9 cellular contexts compared by ENCODE assay signal in genomic region chr11:128653828-128654231, GRCh38. TPM values are rescaled to one million over a fixed set of nuclear protein-coding genes. Genes with fewer than 3 reads are reported as not detected.
DNase-seq lines count a peak whose midpoint lies in the region; ATAC-seq, FAIRE-seq and TF ChIP-seq lines count a peak whose summit lies in the region.
"Had no signal": no experiment of that assay in that cellular context is flagged by ENCODE, and none has a peak within 500 bp of the region (broad histone marks: within the 10 kb centered on the region; RNA-seq: fewer than 3 reads in every experiment).

No MANE protein-coding gene starts in this region.

- H3K27me3 ChIP-seq in GM12878 (replicated peaks in 1 of 2; ENCODE audit: control insufficient read depth in 2 of 2, insufficient read depth in 2 of 2, low read length in 1 of 2) = peaks cover 0 to 6% of the 10 kb centered on the region in 2 experiments; a peak in 1 of 4 replicates
- H3K27me3 ChIP-seq in HAP-1 (ENCODE audit: low read depth) = peaks cover 9% of the 10 kb centered on the region

- RAD21 ChIA-PET in GM12878 (lab: Charles Lee; ENCODE audit: unreplicated experiment) = interaction anchor here (1.1 kb wide), 1 partner anchor 100 kb away, joined by 3 read pairs; no protein-coding TSS in a partner anchor

- H3K4me1 ChIP-seq in GM12878 (ENCODE audit: control insufficient read depth, insufficient read depth, low read length) (no peaks in the 10 kb centered on the region), HAP-1 (no peaks in the 10 kb centered on the region)

- in situ Hi-C loops in GM12878 (cut with MboI) = no loop called here
- in situ Hi-C loops in HAP-1 (cut with MboI; ENCODE audit: low sequenced_read_pairs) = no loop called here

- H3K36me3 ChIP-seq in GM12878 (ENCODE audit: control insufficient read depth in 2 of 2, insufficient read depth in 2 of 2, low read length in 1 of 2) = no peaks in the 10 kb centered on the region
- no peaks in the 10 kb centered on the region for H3K36me3 ChIP-seq in HAP-1 (replicated peaks)

- H3K27ac ChIP-seq in GM12878 (ENCODE audit: control insufficient read depth, insufficient read depth) = no peak overlapping the region

- no TSS peak for BruUV-seq in GM12878 (replicated peaks; lab: Mats Ljungman, UMichigan)

- FAIRE-seq in GM12892 (lab: Jason Lieb, UNC) (peak; percentile 84), GM12878 (lab: Jason Lieb, UNC) (no peak)

- ATAC-seq in GM12878 (no peak), HG03342 (IDR thresholded peaks at IDR 0.05; ENCODE audit: unreplicated experiment) (no peak), HG03108 (IDR thresholded peaks at IDR 0.05; ENCODE audit: unreplicated experiment) (no peak), GM18517 (IDR thresholded peaks at IDR 0.05; ENCODE audit: unreplicated experiment) (no peak)
- ATAC-seq: stimulated activated naive CD8-positive, alpha-beta T cell treated with anti-CD3 and anti-CD28 coated beads, Interleukin-15, Interleukin-2, amounts not matched to agents 100 U/mL and 50 U/mL, for 24 hours had no signal

- TF ChIP-seq CTCF in GM12878 (IDR thresholded peaks at IDR 0.05 in 2 of 3, conservative IDR thresholded peaks at IDR 0.05 in 1 of 3; ENCODE audit: control insufficient read depth in 2 of 3, extremely low read depth in 1 of 3, insufficient read depth in 1 of 3, low read depth in 3 of 3, low read length in 3 of 3) = no peak

- intact Hi-C loops in GM12878 (cut with micrococcal nuclease; ENCODE audit: unreplicated experiment) = no loop called here

- POLR2A ChIA-PET in GM12878 (lab: Charles Lee) = no interaction called here

- no peak for DNase-seq in GM12892 (ENCODE audit: insufficient read length)
- DNase-seq in GM12878 (ENCODE audit: low read depth, low spot score) = no peak
- peak; percentile 13 for DNase-seq in iPS-NIHi11 (ENCODE audit: low spot score)
- peak; percentile 48 for DNase-seq in skeletal muscle cell (ENCODE audit: low read depth)
- no peak for DNase-seq in HAP-1 (ENCODE audit: low spot score in 2 of 2)
- DNase-seq: stimulated activated naive CD8-positive, alpha-beta T cell treated with anti-CD3 and anti-CD28 coated beads, Interleukin-15, Interleukin-2, amounts not matched to agents 100 U/mL and 50 U/mL, for 24 hours had no signal

- no peaks in the 10 kb centered on the region; the same call in 2 of the 3 replicates for H3K9me3 ChIP-seq in GM12878 (replicated peaks; ENCODE audit: control insufficient read depth, insufficient read depth, low read length)
- no peaks in the 10 kb centered on the region for H3K9me3 ChIP-seq in HAP-1

- TF ChIP-seq POLR2A in GM12892 (IDR thresholded peaks at IDR 0.05; ENCODE audit: low read depth, low read length) = no peak
- no peak for TF ChIP-seq POLR2A in GM12878 (IDR thresholded peaks at IDR 0.05; ENCODE audit: low read depth, low read length)

- H3K4me2 ChIP-seq in GM12878 (ENCODE audit: control insufficient read depth, insufficient read depth) = 0 out of 2 replicates have a peak overlapping the region, but pooled peaks have one; percentile 11

- no peak for TF ChIP-seq EP300 in GM12878 (IDR thresholded peaks at IDR 0.05; ENCODE audit: borderline replicate concordance in 1 of 2, control insufficient read depth in 1 of 2, low read depth in 2 of 2, low read length in 2 of 2)

- no peaks in the 10 kb centered on the region for H3K79me2 ChIP-seq in GM12878 (ENCODE audit: control insufficient read depth, insufficient read depth, low read length)

- H4K20me1 ChIP-seq in GM12878 (ENCODE audit: control insufficient read depth, insufficient read depth) = no peaks in the 10 kb centered on the region

- CTCF ChIA-PET in GM12878 (lab: Yijun Ruan, JAX) = interaction anchor here (0.9 to 1.3 kb wide), 2 partner anchors 102 to 103 kb away, joined by 3 to 5 read pairs; no protein-coding TSS in a partner anchor

- no peak overlapping the region for H3K9ac ChIP-seq in GM12878 (ENCODE audit: control insufficient read depth, insufficient read depth, low read length)

- H3K4me3 ChIP-seq in GM12878 (no peak overlapping the region), skeletal muscle cell (ENCODE audit: low read depth, low read length) (no peak overlapping the region), HAP-1 (no peak overlapping the region)

- TF ChIP-seq RAD21 in GM12878 (IDR thresholded peaks at IDR 0.05; ENCODE audit: insufficient read depth, low read depth, low read length) = no peak

- WGBS in GM12878 (ENCODE audit: insufficient coverage, insufficient replicate concordance, low lambda C conversion rate, missing lambda C conversion rate) = 31% methylated on average over 10 of the region's 10 CpGs

- H2AFZ ChIP-seq in GM12878 (ENCODE audit: control insufficient read depth, low read depth, low read length) = peak overlapping the region; percentile 24; the same call in 1 of the 2 replicates

- SMC1A ChIA-PET in GM12878 (lab: Charles Lee; ENCODE audit: uncharacterized antibody, unreplicated experiment) = interaction anchor here (1.0 kb wide), 1 partner anchor 83 kb away, joined by 3 read pairs; no protein-coding TSS in a partner anchor

TF ChIP-seq in GM12878, 131 proteins besides CTCF, POLR2A, EP300 and RAD21 (continues in another document):
- no peak for TF ChIP-seq EGR1 (IDR thresholded peaks at IDR 0.05; ENCODE audit: borderline replicate concordance in 1 of 2, low read depth in 2 of 2, low read length in 2 of 2)
- no peak for TF ChIP-seq TARDBP (IDR thresholded peaks at IDR 0.05; ENCODE audit: borderline replicate concordance)
- no peak for TF ChIP-seq FOXM1 (IDR thresholded peaks at IDR 0.05; ENCODE audit: low read depth, low read length)
- TF ChIP-seq CHD2 (IDR thresholded peaks at IDR 0.05; ENCODE audit: borderline replicate concordance, low read depth, low read length) = no peak
- no peak for TF ChIP-seq CREB1 (IDR thresholded peaks at IDR 0.05; ENCODE audit: low read depth)
- no peak for TF ChIP-seq ZNF24 (IDR thresholded peaks at IDR 0.05)
- no peak for TF ChIP-seq HDAC2 (IDR thresholded peaks at IDR 0.05)
- TF ChIP-seq SUZ12 (IDR thresholded peaks at IDR 0.05; ENCODE audit: unreplicated experiment) = no peak
- no peak for TF ChIP-seq MYC (IDR thresholded peaks at IDR 0.05; ENCODE audit: insufficient read depth, insufficient read length, insufficient replicate concordance, low read length, severe bottlenecking)
- no peak for TF ChIP-seq HDGF (IDR thresholded peaks at IDR 0.05)
- no peak for TF ChIP-seq USF1 (IDR thresholded peaks at IDR 0.05; ENCODE audit: borderline replicate concordance, extremely low read length, insufficient read depth, low read depth, low read length)
- TF ChIP-seq KAT2A (conservative IDR thresholded peaks at IDR 0.05; ENCODE audit: control insufficient read depth, low read depth, low read length) = no peak
- TF ChIP-seq JUND (IDR thresholded peaks at IDR 0.05; ENCODE audit: low read depth, low read length) = no peak
- TF ChIP-seq BCLAF1 (IDR thresholded peaks at IDR 0.05) = no peak
- TF ChIP-seq NFYA (IDR thresholded peaks at IDR 0.05; ENCODE audit: borderline replicate concordance, low read depth, low read length) = no peak

RNA-seq across cellular contexts. Expression of gene FLI1, which starts 40.0 kb away (rescaled TPM):
- polyA plus RNA-seq in GM12892 (2012; ENCODE audit: missing spikeins) = 30.8 TPM
- 26.5 and 33.7 TPM in 2 replicates for total RNA-seq in GM12878 (2013; cell fraction: nucleolus; rRNA removed)
- total RNA-seq in GM12878 (2014; rRNA removed) = 37.7 and 38.5 TPM in 2 replicates
- total RNA-seq in GM12878 (2014; rRNA removed; fragmentation: Illumina TruSeq; extraction: Trizol) = 35.7 and 37.6 TPM in 2 replicates
- 50.6 and 53.3 TPM in 2 replicates for total RNA-seq in GM12878 (2021)
- polyA plus RNA-seq in GM12878 (2011; ENCODE audit: low read depth) = 8.6 TPM
- polyA plus RNA-seq in GM12878 (2011; rRNA removed) = 24.7 and 38.0 TPM in 2 replicates
- polyA plus RNA-seq in GM12878 (2011; cell fraction: cytosol; rRNA removed) = 21.8 and 39.8 TPM in 2 replicates
- 20.0 and 24.1 TPM in 2 replicates for polyA plus RNA-seq in GM12878 (2011; cell fraction: nucleus; rRNA removed)
- polyA plus RNA-seq in GM12878 (2012) = 28.8 and 36.2 TPM in 2 replicates
- 37.9 and 46.3 TPM in 2 replicates for polyA plus RNA-seq in GM12878 (2014; fragmentation: Illumina TruSeq; extraction: Trizol)
- 10 to 100 TPM; 12.5 to 15.8 TPM for polyA plus RNA-seq in GM12878 (2014; fragmentation: Nextera tagmentation; extraction: Ambion mirVana)
- polyA plus RNA-seq in GM12878 (2014; rRNA removed) = 58.8 and 61.9 TPM in 2 replicates
- polyA plus RNA-seq in GM12878 (2016; fragmentation: Nextera tagmentation; extraction: Ambion mirVana) = 10 to 100 TPM; 39.1 to 44.8 TPM
- polyA minus RNA-seq in GM12878 (2011; rRNA and poly(A)+ RNA removed) = 65.9 and 70.0 TPM in 2 replicates
- 19.4 and 27.8 TPM in 2 replicates for polyA minus RNA-seq in GM12878 (2011; cell fraction: cytosol; rRNA and poly(A)+ RNA removed)
- polyA minus RNA-seq in GM12878 (2011; cell fraction: nucleus; rRNA and poly(A)+ RNA removed) = 12.7 and 34.6 TPM in 2 replicates

Comparison
In these comparisons a context has a peak if more than half of its experiments do, and no peak if none do; other contexts are left out.
1. DNase-seq: peak in iPS-NIHi11 (single experiment) and skeletal muscle cell (single experiment); none in GM12892 (single experiment), GM12878 (single experiment) and HAP-1 (0 of 2).